8 cellular contexts compared by ENCODE assay signal in genomic region chr14:91229743-91230200, GRCh38. TPM values are rescaled to one million over a fixed set of nuclear protein-coding genes. Genes with fewer than 3 reads are reported as not detected.
DNase-seq lines count a peak whose midpoint lies in the region; ATAC-seq and TF ChIP-seq lines count a peak whose summit lies in the region.

No MANE protein-coding gene starts in this region.

- H3K4me1 Mint-ChIP-seq in activated naive CD8-positive, alpha-beta T cell (ENCODE audit: low read depth) = peaks cover 83% of the 10 kb centered on the region

- peak; percentile 86 for DNase-seq in OCI-LY7 (ENCODE audit: low spot score)
- DNase-seq in stimulated activated CD8-positive, alpha-beta memory T cell treated with anti-CD3 and anti-CD28 coated beads, Interleukin-4, amount 100 ng/mL, for 48 hours = peak; percentile 77
- DNase-seq in H7 = no peak
- DNase-seq in NCI-H446 treated with DMSO at 0.1 percent for 48 hours (lab: John Stamatoyannopoulos, UW) = no peak
- DNase-seq in right cardiac atrium = no peak

- POLR2A ChIA-PET in OCI-LY7 (lab: Charles Lee) = interaction anchor here (1.0 to 1.2 kb wide), 2 partner anchors 10 to 14 kb away, joined by 3 to 4 read pairs; no protein-coding TSS in a partner anchor

- H3K27me3 ChIP-seq in H7 (ENCODE audit: control insufficient read depth, insufficient read depth, low read length) (no peaks in the 10 kb centered on the region), right cardiac atrium (ENCODE audit: control insufficient read depth, insufficient read depth) (no peaks in the 10 kb centered on the region)

- intact Hi-C loops in OCI-LY7 (cut with micrococcal nuclease; ENCODE audit: unreplicated experiment) (no loop called here), right cardiac atrium (cut with DNase I) (no loop called here)

- H3K4me3 Mint-ChIP-seq in activated naive CD8-positive, alpha-beta T cell = peak overlapping the region; percentile 82

- H3K27ac Mint-ChIP-seq in activated naive CD8-positive, alpha-beta T cell = peak overlapping the region; percentile 99

- H3K4me3 ChIP-seq in OCI-LY7 (ENCODE audit: low read depth, low read length, poor library complexity, severe bottlenecking) = peak overlapping the region; percentile 14
- H3K4me3 ChIP-seq in H7 (ENCODE audit: insufficient read depth, low read depth, low read length) = no peak overlapping the region
- H3K4me3 ChIP-seq in right cardiac atrium (ENCODE audit: low read length) = no peak overlapping the region

- TF ChIP-seq CTCF in OCI-LY7 (conservative IDR thresholded peaks at IDR 0.05; ENCODE audit: low read length) = no peak

- 76% methylated on average over 6 of the region's 6 CpGs for WGBS in right cardiac atrium

- H3K9me3 ChIP-seq in OCI-LY7 (ENCODE audit: low read length) = peaks cover 12% of the 10 kb centered on the region
- H3K9me3 ChIP-seq in right cardiac atrium (ENCODE audit: control insufficient read depth, low read length) = no peaks in the 10 kb centered on the region

- peak overlapping the region; percentile 52 for H3K4me2 ChIP-seq in OCI-LY7 (ENCODE audit: low read length)

- CTCF ChIA-PET in OCI-LY7 (lab: Charles Lee; ENCODE audit: unreplicated experiment) = interaction anchor here (1.0 kb wide), 1 partner anchor 23 kb away, joined by 3 read pairs; no protein-coding TSS in a partner anchor

- H3K79me2 ChIP-seq in OCI-LY7 (ENCODE audit: insufficient read depth, low read depth, low read length) = no peaks in the 10 kb centered on the region

- H3K27ac ChIP-seq in OCI-LY7 (ENCODE audit: low read depth, low read length, poor library complexity, severe bottlenecking) (peak overlapping the region; percentile 73), right cardiac atrium (ENCODE audit: low read length) (no peak overlapping the region)

- peaks cover 31% of the 10 kb centered on the region for H3K4me1 ChIP-seq in OCI-LY7 (ENCODE audit: insufficient read depth, low read length, poor library complexity, severe bottlenecking)
- no peaks in the 10 kb centered on the region for H3K4me1 ChIP-seq in right cardiac atrium (ENCODE audit: control insufficient read depth, insufficient read depth, low read length)

- H2AFZ ChIP-seq in OCI-LY7 (ENCODE audit: low read length) = peak overlapping the region; percentile 2; the same call in 1 of the 2 replicates

- no peaks in the 10 kb centered on the region for H3K9me2 ChIP-seq in OCI-LY7 (ENCODE audit: insufficient read depth, low read length)

- ATAC-seq in GM18870 (IDR thresholded peaks at IDR 0.05; ENCODE audit: unreplicated experiment) (peak; percentile 62), HG02870 (IDR thresholded peaks at IDR 0.05; ENCODE audit: unreplicated experiment) (peak; percentile 61), right cardiac atrium (no peak)

- H4K20me1 ChIP-seq in OCI-LY7 (ENCODE audit: insufficient read depth, low read length) = no peaks in the 10 kb centered on the region

- H3K27me3 Mint-ChIP-seq in activated naive CD8-positive, alpha-beta T cell = no peaks in the 10 kb centered on the region

- H3K36me3 ChIP-seq in OCI-LY7 (ENCODE audit: insufficient read depth, low read length) = peaks cover 12% of the 10 kb centered on the region
- H3K36me3 ChIP-seq in H7 (replicated peaks; ENCODE audit: control insufficient read depth, insufficient read depth, low read length) = no peaks in the 10 kb centered on the region

- peaks cover 13% of the 10 kb centered on the region for H3K36me3 Mint-ChIP-seq in activated naive CD8-positive, alpha-beta T cell

- no peaks in the 10 kb centered on the region for H3K9me3 Mint-ChIP-seq in activated naive CD8-positive, alpha-beta T cell (ENCODE audit: low read depth)

- BruUV-seq in OCI-LY7 (replicated peaks; lab: Mats Ljungman, UMichigan) = no TSS peak

RNA-seq across cellular contexts. Expression of gene GPR68, which starts 14.7 kb away (rescaled TPM):
- total RNA-seq in OCI-LY7 (2014; rRNA removed; shearing (Covaris generic)) = 0.13 and 0.85 TPM in 2 replicates
- total RNA-seq in OCI-LY7 (2022) (0.41 and 0.84 TPM in 2 replicates), right cardiac atrium (1 to 10 TPM in 1 of 4 donors, under 1 TPM in 3; 0.63 to 1.0 (median 0.80) TPM)
- 0.22 and 1.1 TPM in 2 replicates for total RNA-seq in H7 (2014; rRNA removed; shearing (Covaris generic))
- 0.25 TPM for polyA plus RNA-seq in right cardiac atrium

Comparison
In these comparisons a context has a peak if more than half of its experiments do, and no peak if none do; other contexts are left out.
1. ATAC-seq: peak in GM18870 (single experiment) and HG02870 (single experiment); none in right cardiac atrium (0 of 2).
2. DNase-seq: peak in OCI-LY7 (single experiment) and stimulated activated CD8-positive, alpha-beta memory T cell treated with anti-CD3 and anti-CD28 coated beads, Interleukin-4, amount 100 ng/mL, for 48 hours (single experiment); none in H7 (single experiment), NCI-H446 treated with DMSO at 0.1 percent for 48 hours (single experiment) and right cardiac atrium (0 of 3).